ENCODE assay signal across 19 cellular contexts in the genomic region with DNA sequence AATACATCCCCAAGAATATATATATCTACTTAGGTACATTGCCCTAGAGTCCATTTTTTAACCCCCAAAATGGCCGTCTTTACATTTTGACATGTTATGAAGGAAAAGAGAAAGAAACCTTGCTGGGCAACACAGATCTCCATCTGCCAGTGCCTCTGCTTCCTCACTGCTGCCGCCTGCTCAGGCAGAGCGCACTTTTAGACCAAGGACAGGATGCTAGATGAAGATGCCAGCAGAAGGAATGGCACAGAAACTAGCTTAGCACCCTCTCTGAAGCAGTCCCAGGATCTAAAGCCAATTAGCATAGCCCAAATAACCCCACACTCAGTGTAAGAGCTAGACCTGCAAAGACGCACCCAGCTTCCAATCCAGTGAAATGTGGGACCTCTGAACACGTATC.
DNase-seq lines count a peak whose midpoint lies in the region; ATAC-seq and TF ChIP-seq lines count a peak whose summit lies in the region.
"Had no signal": no experiment of that assay in that cellular context is flagged by ENCODE, and none has a peak within 500 bp of the region (broad histone marks: within the 10 kb centered on the region; RNA-seq: fewer than 3 reads in every experiment).

No MANE protein-coding gene starts in this region.

- H3K36me3 Mint-ChIP-seq in activated naive CD8-positive, alpha-beta T cell treated with anti-CD3 and anti-CD28 coated beads for 36 hours = no peaks in the 10 kb centered on the region
- H3K36me3 Mint-ChIP-seq: CD8-positive, alpha-beta memory T cell; IgD-negative memory B cell had no signal

- H3K27ac ChIP-seq in heart right ventricle = peak overlapping the region in 6 of 10 donors; percentile 23 to 90 (median 90)
- H3K27ac ChIP-seq: BLaER1 treated with 17β-estradiol and CSF1 and Interleukin-3, amounts not matched to agents 10 nM and 100 nM had no signal

- no peaks in the 10 kb centered on the region for H3K9me3 Mint-ChIP-seq in activated naive CD8-positive, alpha-beta T cell treated with anti-CD3 and anti-CD28 coated beads for 36 hours
- H3K9me3 Mint-ChIP-seq: CD8-positive, alpha-beta memory T cell; HFFc6; IgD-negative memory B cell had no signal

- TF ChIP-seq CTCF in heart right ventricle (IDR thresholded peaks at IDR 0.05) = no peak

- DNase-seq in heart right ventricle (no peak), left ventricle myocardium superior (no peak), NCI-H69 (lab: John Stamatoyannopoulos, UW) (peak; percentile 47), cerebellum (ENCODE audit: low spot score) (peak; percentile 73)
- DNase-seq in activated naive CD8-positive, alpha-beta T cell treated with anti-CD3 and anti-CD28 coated beads for 36 hours = no peak
- DNase-seq: CD8-positive, alpha-beta memory T cell; COR-L47; DMS153; DMS79; GF-D8; GOT3; H7; HFFc6 had no signal

- no peak overlapping the region for H3K4me3 Mint-ChIP-seq in activated naive CD8-positive, alpha-beta T cell treated with anti-CD3 and anti-CD28 coated beads for 36 hours
- H3K4me3 Mint-ChIP-seq: B cell; CD8-positive, alpha-beta memory T cell; HFFc6; IgD-negative memory B cell had no signal

- ATAC-seq in heart right ventricle = no peak
- no peak for ATAC-seq in left ventricle myocardium superior
- ATAC-seq in GM19328 (IDR thresholded peaks at IDR 0.05; ENCODE audit: unreplicated experiment) = no peak
- ATAC-seq in HG02610 (IDR thresholded peaks at IDR 0.05; ENCODE audit: unreplicated experiment) = no peak
- ATAC-seq: HCT116 had no signal

- H3K9me3 ChIP-seq in heart right ventricle = no peaks in the 10 kb centered on the region
- H3K9me3 ChIP-seq: BLaER1 treated with 17β-estradiol and CSF1 and Interleukin-3, amounts not matched to agents 10 nM and 100 nM had no signal

- 93 to 95% methylated on average over 5 of the region's 5 CpGs for WGBS in heart right ventricle, 2 donors

- no peaks in the 10 kb centered on the region for H3K27me3 ChIP-seq in heart right ventricle

- peaks cover 3% of the 10 kb centered on the region for H3K4me1 Mint-ChIP-seq in activated naive CD8-positive, alpha-beta T cell treated with anti-CD3 and anti-CD28 coated beads for 36 hours

- intact Hi-C loops in heart right ventricle (cut with DNase I) (no loop called here), left ventricle myocardium superior (cut with micrococcal nuclease) (no loop called here)

- H3K4me3 ChIP-seq in heart right ventricle = no peak overlapping the region
- H3K4me3 ChIP-seq: BLaER1 treated with 17β-estradiol and CSF1 and Interleukin-3, amounts not matched to agents 10 nM and 100 nM had no signal

- peaks cover 0 to 52% (median 27%) of the 10 kb centered on the region in 9 donors for H3K4me1 ChIP-seq in heart right ventricle

- no peaks in the 10 kb centered on the region for H3K36me3 ChIP-seq in heart right ventricle
- H3K36me3 ChIP-seq: BLaER1 treated with 17β-estradiol and CSF1 and Interleukin-3, amounts not matched to agents 10 nM and 100 nM had no signal

- H3K27me3 Mint-ChIP-seq in activated naive CD8-positive, alpha-beta T cell treated with anti-CD3 and anti-CD28 coated beads for 36 hours = peaks cover 19% of the 10 kb centered on the region

- no peak overlapping the region for H3K27ac Mint-ChIP-seq in activated naive CD8-positive, alpha-beta T cell treated with anti-CD3 and anti-CD28 coated beads for 36 hours
- H3K27ac Mint-ChIP-seq: B cell; CD8-positive, alpha-beta memory T cell; HFFc6; IgD-negative memory B cell had no signal

Comparison
In these comparisons a context has a peak if more than half of its experiments do, and no peak if none do; other contexts are left out.
1. DNase-seq: peak in NCI-H69 (single experiment) and cerebellum (single experiment); none in heart right ventricle (0 of 2), left ventricle myocardium superior (single experiment) and activated naive CD8-positive, alpha-beta T cell treated with anti-CD3 and anti-CD28 coated beads for 36 hours (single experiment).